ENCODE assay signal across 21 cellular contexts in the genomic region with DNA sequence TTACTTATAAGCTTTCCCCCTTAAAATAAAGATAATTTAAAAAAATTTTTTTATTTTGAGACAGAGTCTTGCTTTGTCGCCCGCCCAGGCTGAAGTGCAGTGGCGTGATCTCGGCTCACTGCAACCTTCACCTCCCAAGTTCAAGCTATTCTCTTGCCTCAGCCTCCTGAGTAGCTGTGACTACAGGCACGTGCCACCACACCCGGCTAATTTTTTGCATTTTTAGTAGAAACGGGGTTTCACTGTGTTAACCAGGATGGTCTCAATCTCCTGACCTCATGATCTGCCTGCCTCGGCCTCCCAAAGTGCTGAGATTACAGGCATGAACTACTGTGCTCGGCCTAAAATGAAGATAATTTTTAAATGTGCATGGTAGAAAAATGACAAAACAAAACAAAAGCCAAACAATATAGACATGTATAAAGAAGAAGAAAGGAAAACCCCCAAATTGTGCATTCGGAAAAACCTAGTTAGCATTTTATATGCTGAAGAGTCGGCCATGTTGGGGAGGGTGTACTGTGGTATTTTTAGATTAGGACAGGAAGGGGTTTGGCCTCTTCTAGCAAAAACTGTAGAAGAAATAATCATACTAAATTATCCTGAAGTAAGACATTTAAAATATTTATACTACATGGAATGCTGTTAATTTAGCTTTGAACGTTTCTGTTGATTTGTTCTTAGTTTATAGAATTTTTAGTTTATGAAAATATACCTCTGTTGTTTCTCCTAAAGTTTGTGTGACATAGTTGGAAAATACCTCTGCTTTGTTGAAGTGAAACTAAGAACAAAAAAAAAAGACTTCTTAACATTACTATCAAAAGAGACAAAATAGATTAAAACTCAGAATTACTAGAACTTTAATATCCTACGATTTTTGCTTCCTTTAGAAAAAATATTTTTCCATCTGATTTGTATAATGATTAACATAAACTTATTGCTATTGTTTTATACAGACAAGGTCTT. TPM values are rescaled to one million over a fixed set of nuclear protein-coding genes. Genes with fewer than 3 reads are reported as not detected.
DNase-seq lines count a peak whose midpoint lies in the region; ATAC-seq and TF ChIP-seq lines count a peak whose summit lies in the region.
"Had no signal": no experiment of that assay in that cellular context is flagged by ENCODE, and none has a peak within 500 bp of the region (broad histone marks: within the 10 kb centered on the region; RNA-seq: fewer than 3 reads in every experiment).

No MANE protein-coding gene starts in this region.

- peaks cover 23% of the 10 kb centered on the region for H4K20me1 ChIP-seq in Loucy (ENCODE audit: insufficient read depth, low read length, poor library complexity, severe bottlenecking)

- no peaks in the 10 kb centered on the region for H3K9me3 Mint-ChIP-seq in naive B cell

- H3K4me1 Mint-ChIP-seq in naive B cell: peaks cover 18 to 47% (median 42%) of the 10 kb centered on the region in 3 donors

- no peak for TF ChIP-seq POLR2A in heart left ventricle (IDR thresholded peaks at IDR 0.05)

- peak; percentile 76 for ATAC-seq in GM21447 (IDR thresholded peaks at IDR 0.05; ENCODE audit: unreplicated experiment)
- peak; percentile 92 to 93 for ATAC-seq in naive B cell (ENCODE audit: low read depth in 2 of 2)
- no peak for ATAC-seq in heart left ventricle
- ATAC-seq: HCT116, left lobe of liver, mucosa of descending colon, right cardiac atrium had no signal

- WGBS in heart left ventricle, 4 donors: 86 to 90% (median 88%) methylated on average over 13 of the region's 13 CpGs

- H3K36me3 ChIP-seq in Loucy (ENCODE audit: insufficient read depth, low read length): peaks cover 32% of the 10 kb centered on the region
- peaks cover 0 to 42% (median 28%) of the 10 kb centered on the region in 9 donors for H3K36me3 ChIP-seq in heart left ventricle

- peaks cover 63% of the 10 kb centered on the region for H3K79me2 ChIP-seq in Loucy (ENCODE audit: insufficient read depth, low read length)

- H3K4me3 ChIP-seq in Loucy (ENCODE audit: low read length, poor library complexity, severe bottlenecking): peak overlapping the region; percentile 30
- no peak overlapping the region for H3K4me3 ChIP-seq in heart left ventricle
- H3K4me3 ChIP-seq: mucosa of descending colon had no signal

- no peak overlapping the region for H3K9ac ChIP-seq in Loucy (ENCODE audit: low read depth, low read length, poor library complexity, severe bottlenecking)
- H3K9ac ChIP-seq: SK-N-SH had no signal

- H3K27ac Mint-ChIP-seq in naive B cell: peak overlapping the region; percentile 91 to 99 (median 98)

- H3F3A ChIP-seq in Loucy (ENCODE audit: low read depth): no peaks in the 10 kb centered on the region

- H3K27me3 ChIP-seq in Loucy (ENCODE audit: insufficient read depth, low read length, poor library complexity, severe bottlenecking) (no peaks in the 10 kb centered on the region), heart left ventricle (no peaks in the 10 kb centered on the region)

- no peak overlapping the region for H3K27ac ChIP-seq in heart left ventricle

- peak overlapping the region; percentile 45 to 87 (median 78) for H3K4me3 Mint-ChIP-seq in naive B cell

- H3K36me3 Mint-ChIP-seq in naive B cell: peaks cover 7 to 11% of the 10 kb centered on the region in 2 donors

- no peak overlapping the region for H2AFZ ChIP-seq in Loucy (ENCODE audit: low read length)

- peaks cover 31% of the 10 kb centered on the region for H3K4me1 ChIP-seq in Loucy (ENCODE audit: insufficient read depth, low read length, poor library complexity, severe bottlenecking)
- peaks cover 0 to 32% (median 6%) of the 10 kb centered on the region in 12 donors for H3K4me1 ChIP-seq in heart left ventricle

- TF ChIP-seq CTCF in Loucy (conservative IDR thresholded peaks at IDR 0.05; ENCODE audit: low read length): no peak
- no peak for TF ChIP-seq CTCF in heart left ventricle (IDR thresholded peaks at IDR 0.05)

- H3K4me2 ChIP-seq in Loucy (ENCODE audit: low read depth, low read length, poor library complexity, severe bottlenecking): peak overlapping the region; percentile 43
- H3K4me2 ChIP-seq: SK-N-SH had no signal

- no peaks in the 10 kb centered on the region; the same call in 1 of the 2 replicates for H3K9me3 ChIP-seq in Loucy (ENCODE audit: insufficient read depth, low read depth, low read length)
- H3K9me3 ChIP-seq in heart left ventricle: no peaks in the 10 kb centered on the region
- H3K9me3 ChIP-seq: mucosa of descending colon, SK-N-SH had no signal

- DNase-seq in NOMO-1 (lab: John Stamatoyannopoulos, UW; ENCODE audit: unreplicated experiment in 2 of 2) (peak; percentile 11 to 37), NOMO-1 treated with dmso at 0.1 percent for 144 hours (lab: John Stamatoyannopoulos, UW; ENCODE audit: unreplicated experiment) (no peak), naive B cell (peak; percentile 61), superior temporal gyrus (ENCODE audit: extremely low spot score) (no peak), heart left ventricle (no peak), AG20443 (ENCODE audit: low spot score) (no peak)
- DNase-seq: 8988T; activated naive CD4-positive, alpha-beta T cell treated with Interleukin-2 at 50 U/mL for 16 hours; DMS153; foreskin melanocyte; mucosa of descending colon; NCI-H1092; NCI-H69; occipital lobe; right cardiac atrium; SK-N-SH had no signal

- intact Hi-C loops in heart left ventricle (cut with DNase I): no loop called here

- no peaks in the 10 kb centered on the region for H3K27me3 Mint-ChIP-seq in naive B cell

- H3K9me2 ChIP-seq in Loucy (replicated peaks; ENCODE audit: low read depth, low read length): no peaks in the 10 kb centered on the region
- H3K9me2 ChIP-seq: SK-N-SH had no signal

RNA-seq across cellular contexts. Expression of gene APPL1, which starts 7.4 kb away (rescaled TPM):
- polyA plus RNA-seq in naive B cell (ENCODE audit: low read depth in 6 of 6): 100 to 1,000 TPM; 134 to 237 (median 180) TPM
- total RNA-seq in heart left ventricle: 10 to 100 TPM; 38.1 to 60.9 (median 46.8) TPM
- polyA plus RNA-seq in heart left ventricle: 10 to 100 TPM; 13.2 to 24.5 TPM

RNA-seq across cellular contexts. Expression of gene HESX1, which starts 35.1 kb away (rescaled TPM):
- polyA plus RNA-seq in naive B cell (ENCODE audit: low read depth in 6 of 6) (1 to 10 TPM in 1 of 6 donors, under 1 TPM in 2, not detected in 3; 0.33 to 1.2 (median 0.93) TPM), heart left ventricle (under 1 TPM; 0.29 to 0.76 TPM)
- 1 to 10 TPM in 1 of 9 donors, under 1 TPM in 4, not detected in 4; 0.47 to 1.5 (median 0.71) TPM for total RNA-seq in heart left ventricle

RNA-seq across cellular contexts. Expression of gene ASB14, which starts 57.6 kb away (rescaled TPM):
- 1 to 10 TPM in 4 of 6 donors, under 1 TPM in 2; 0.49 to 2.7 (median 1.7) TPM for polyA plus RNA-seq in naive B cell (ENCODE audit: low read depth in 6 of 6)
- 10 to 100 TPM in 4 of 9 donors, 1 to 10 TPM in 5; 1.3 to 29.2 (median 7.2) TPM for total RNA-seq in heart left ventricle
- polyA plus RNA-seq in heart left ventricle: 1 to 10 TPM in 1 of 2 donors, under 1 TPM in 1; 0.01 to 3.6 TPM
- total RNA-seq: left lobe of liver, mucosa of descending colon, occipital lobe had no signal
- polyA plus RNA-seq: SK-N-SH, urinary bladder had no signal

Comparison
In these comparisons a context has a peak if more than half of its experiments do, and no peak if none do; other contexts are left out.
1. DNase-seq: peak in NOMO-1 (2 of 2) and naive B cell (single experiment); none in NOMO-1 treated with dmso at 0.1 percent for 144 hours (single experiment), superior temporal gyrus (single experiment), heart left ventricle (0 of 5) and AG20443 (single experiment).
2. ATAC-seq: peak in GM21447 (single experiment) and naive B cell (2 of 2); none in heart left ventricle (0 of 4).
3. RNA of gene APPL1, which starts 7.4 kb away (polyA plus RNA-seq): 134 to 237 TPM in naive B cell; 13.2 to 24.5 TPM in heart left ventricle; every median in the first group is over 4 times any median in the second.